In the genomic region with DNA sequence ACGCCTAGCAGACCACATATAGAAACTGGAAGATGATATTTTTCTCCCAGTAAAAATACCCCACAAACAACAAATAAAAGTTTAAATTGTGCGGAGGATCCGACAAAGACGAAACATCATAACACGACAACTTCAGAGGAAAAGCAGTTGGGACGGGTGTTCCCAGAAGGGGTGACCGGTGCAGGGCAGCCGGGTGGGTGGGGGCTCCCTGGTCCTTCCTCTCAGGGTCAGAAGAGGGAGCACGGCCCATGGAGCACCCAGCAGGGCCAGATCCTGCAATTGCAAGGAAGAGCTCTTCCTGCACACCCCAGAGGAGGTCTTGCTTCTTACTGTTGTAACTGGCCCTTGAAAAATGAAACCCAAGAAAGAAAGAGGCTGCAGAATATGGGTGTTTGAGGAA, we compare ENCODE assay signal across 23 cellular contexts.
"Had no signal": no experiment of that assay in that cellular context is flagged by ENCODE, and none has a peak within 500 bp of the region (broad histone marks: within the 10 kb centered on the region; RNA-seq: fewer than 3 reads in every experiment).

No MANE protein-coding gene starts in this region.

- H3K36me3 Mint-ChIP-seq: memory B cell; mesothelial cell of epicardium; naive B cell; natural killer cell; stimulated activated naive B cell treated with anti-CD40 and anti-IgM and Interleukin-4, amounts not matched to agents 10 μg/mL and 1 μg/mL and 100 μg/mL, for 72 hours had no signal

- H3K4me1 ChIP-seq: left ventricle myocardium inferior, pancreas, prostate gland, stomach, testis, thyroid gland, transverse colon, upper lobe of left lung, vagina had no signal

- H3K27ac ChIP-seq: left ventricle myocardium inferior, pancreas, prostate gland, skin epidermis, stomach, testis, thyroid gland, transverse colon, upper lobe of left lung, vagina had no signal

- H3K27ac Mint-ChIP-seq: memory B cell; mesothelial cell of epicardium; naive B cell; natural killer cell; stimulated activated naive B cell treated with anti-CD40 and anti-IgM and Interleukin-4, amounts not matched to agents 10 μg/mL and 1 μg/mL and 100 μg/mL, for 72 hours had no signal

- H3K4me1 Mint-ChIP-seq: memory B cell; naive B cell; natural killer cell; stimulated activated naive B cell treated with anti-CD40 and anti-IgM and Interleukin-4, amounts not matched to agents 10 μg/mL and 1 μg/mL and 100 μg/mL, for 72 hours had no signal

- H3K36me3 ChIP-seq: left ventricle myocardium inferior, pancreas, prostate gland, stomach, thyroid gland, transverse colon, upper lobe of left lung, vagina had no signal

- DNase-seq: islet precursor cell; left ventricle myocardium inferior; naive B cell; natural killer cell; pancreas; retina; right cardiac atrium; stimulated activated CD4-positive, alpha-beta T cell treated with anti-CD3 and anti-CD28 coated beads, Interleukin-12 subunit alpha, Interleukin-12 subunit beta, amount 100 ng/mL, for 4 hours; stimulated activated CD4-positive, alpha-beta T cell treated with anti-CD3 and anti-CD28 coated beads, Interleukin-15, amount 100 ng/mL, for 24 hours; stimulated activated CD4-positive, alpha-beta T cell treated with anti-CD3 and anti-CD28 coated beads, Interleukin-2, amount 100 ng/mL, for 24 hours; stimulated activated CD4-positive, alpha-beta T cell treated with anti-CD3 and anti-CD28 coated beads, Interleukin-4, amount 100 ng/mL, for 1 hour; stimulated activated naive B cell treated with anti-CD40 and anti-IgM and Interleukin-4, amounts not matched to agents 10 μg/mL and 1 μg/mL and 100 μg/mL, for 72 hours; stimulated activated naive CD8-positive, alpha-beta T cell treated with anti-CD3 and anti-CD28 coated beads, Interleukin-15, Interleukin-2, amounts not matched to agents 100 U/mL and 50 U/mL, for 24 hours; stomach; testis; thyroid gland; transverse colon; upper lobe of left lung had no signal

- H3K27me3 Mint-ChIP-seq: memory B cell had no signal

- H3K27me3 ChIP-seq: testis, thyroid gland, transverse colon, upper lobe of left lung, vagina had no signal

- H3K9me3 ChIP-seq: left ventricle myocardium inferior, pancreas, prostate gland, stomach, testis, thyroid gland, transverse colon, upper lobe of left lung, vagina had no signal

- H3K9me3 Mint-ChIP-seq: mesothelial cell of epicardium; natural killer cell; stimulated activated naive B cell treated with anti-CD40 and anti-IgM and Interleukin-4, amounts not matched to agents 10 μg/mL and 1 μg/mL and 100 μg/mL, for 72 hours had no signal

- H3K4me3 Mint-ChIP-seq: memory B cell; mesothelial cell of epicardium; naive B cell; natural killer cell; stimulated activated naive B cell treated with anti-CD40 and anti-IgM and Interleukin-4, amounts not matched to agents 10 μg/mL and 1 μg/mL and 100 μg/mL, for 72 hours had no signal

- H3K4me3 ChIP-seq: left ventricle myocardium inferior, pancreas, prostate gland, skin epidermis, stomach, testis, thyroid gland, transverse colon, upper lobe of left lung, vagina had no signal
